9 cellular contexts compared by ENCODE assay signal in genomic region chr22:20118572-20119020, GRCh38. TPM values are rescaled to one million over a fixed set of nuclear protein-coding genes. Genes with fewer than 3 reads are reported as not detected.
DNase-seq lines count a peak whose midpoint lies in the region; ATAC-seq and TF ChIP-seq lines count a peak whose summit lies in the region.
"Had no signal": no experiment of that assay in that cellular context is flagged by ENCODE, and none has a peak within 500 bp of the region (broad histone marks: within the 10 kb centered on the region; RNA-seq: fewer than 3 reads in every experiment).

No MANE protein-coding gene starts in this region.

- H3K4me1 ChIP-seq in Caco-2 (peaks cover 22% of the 10 kb centered on the region), endocrine pancreas (ENCODE audit: control insufficient read depth, insufficient read depth, low read length) (no peaks in the 10 kb centered on the region)

- TF ChIP-seq CTCF in Caco-2 (IDR thresholded peaks at IDR 0.05; ENCODE audit: insufficient read depth in 1 of 2, low read depth in 1 of 2, low read length in 1 of 2, severe bottlenecking in 1 of 2, unreplicated experiment in 1 of 2) (no peak), NB4 (IDR thresholded peaks at IDR 0.05; ENCODE audit: low read depth, low read length) (no peak), nephron progenitor cell (IDR thresholded peaks at IDR 0.05) (no peak)

- H3K27ac Mint-ChIP-seq in Caco-2 (ENCODE audit: unreplicated experiment) (no peak overlapping the region), nephron progenitor cell (peak overlapping the region; percentile 57)

- intact Hi-C loops in Caco-2 (cut with micrococcal nuclease; ENCODE audit: unreplicated experiment) = loop anchor here (10.0 kb wide), 1 partner anchor 154 kb away; no protein-coding TSS in a partner anchor

- H3K36me3 ChIP-seq in Caco-2 (ENCODE audit: control insufficient read depth, insufficient read depth, low read length) = peaks cover 4% of the 10 kb centered on the region; the same call in 1 of the 2 replicates
- H3K36me3 ChIP-seq in endocrine pancreas (ENCODE audit: control insufficient read depth, insufficient read depth, low read length) = peaks cover 4% of the 10 kb centered on the region

- peaks cover 84% of the 10 kb centered on the region for H3K36me3 Mint-ChIP-seq in Caco-2 (ENCODE audit: insufficient read depth, unreplicated experiment)
- peaks cover 42% of the 10 kb centered on the region for H3K36me3 Mint-ChIP-seq in nephron progenitor cell (ENCODE audit: low read depth)

- no peak for TF ChIP-seq POLR2A in NB4 (IDR thresholded peaks at IDR 0.05; ENCODE audit: extremely low read depth, insufficient read length)

- H3K4me3 Mint-ChIP-seq in Caco-2 (ENCODE audit: unreplicated experiment) (peak overlapping the region; percentile 81), nephron progenitor cell (peak overlapping the region; percentile 89)

- H3K9ac ChIP-seq in endocrine pancreas (ENCODE audit: control insufficient read depth, insufficient read depth, low read length) = no peak overlapping the region

- DNase-seq in Caco-2 = no peak
- no peak for DNase-seq in NB4 (ENCODE audit: low read depth)
- DNase-seq in nephron progenitor cell = peak; percentile 27
- DNase-seq in effector CD8-positive, alpha-beta T cell (lab: John Stamatoyannopoulos, UW) = no peak
- DNase-seq in SIG-M5 treated with dmso at 0.1 percent for 504 hours (lab: John Stamatoyannopoulos, UW; ENCODE audit: unreplicated experiment) = no peak

- H3K4me3 ChIP-seq in Caco-2 (ENCODE audit: low read depth, low read length) = peak overlapping the region; percentile 87
- H3K4me3 ChIP-seq in NB4 (ENCODE audit: low read depth, low read length) = peak overlapping the region; percentile 99
- peak overlapping the region; percentile 73 for H3K4me3 ChIP-seq in endocrine pancreas (ENCODE audit: control insufficient read depth, insufficient read depth, low read length)

- no peaks in the 10 kb centered on the region for H3K9me3 Mint-ChIP-seq in Caco-2 (ENCODE audit: unreplicated experiment)
- H3K9me3 Mint-ChIP-seq in nephron progenitor cell = no peaks in the 10 kb centered on the region

- H3K27me3 Mint-ChIP-seq in Caco-2 (ENCODE audit: insufficient read depth, unreplicated experiment) (no peaks in the 10 kb centered on the region), nephron progenitor cell (ENCODE audit: low read depth, poor library complexity) (no peaks in the 10 kb centered on the region)

- TSS peak; percentile 63 for BruUV-seq in Caco-2 (replicated peaks; lab: Mats Ljungman, UMichigan)

- no peaks in the 10 kb centered on the region for H3K27me3 ChIP-seq in Caco-2 (replicated peaks; ENCODE audit: control insufficient read depth, insufficient read depth, low read length)
- H3K27me3 ChIP-seq in endocrine pancreas (ENCODE audit: control insufficient read depth, insufficient read depth, low read length) = no peaks in the 10 kb centered on the region

- H3K4me1 Mint-ChIP-seq in Caco-2 (ENCODE audit: low read depth, unreplicated experiment) (peaks cover 6% of the 10 kb centered on the region), nephron progenitor cell (peaks cover 40% of the 10 kb centered on the region)

- POLR2A ChIA-PET in Caco-2 (lab: Charles Lee) = no interaction called here

- H3K9me3 ChIP-seq in Caco-2 (no peaks in the 10 kb centered on the region; the same call in 1 of the 2 replicates), endocrine pancreas (ENCODE audit: control insufficient read depth, low read length) (no peaks in the 10 kb centered on the region)
- H3K9me3 ChIP-seq: prostate gland had no signal

- no peak for ATAC-seq in HG02840 (IDR thresholded peaks at IDR 0.05; ENCODE audit: low FRiP score, unreplicated experiment)
- no peak for ATAC-seq in GM18861 (IDR thresholded peaks at IDR 0.05; ENCODE audit: unreplicated experiment)

- CTCF ChIA-PET in Caco-2 (lab: Charles Lee) = no interaction called here

RNA-seq across cellular contexts. Expression of gene TRMT2A, which starts 1.6 kb away (rescaled TPM):
- 41.1 and 43.0 TPM in 2 replicates for total RNA-seq in Caco-2 (2022)

RNA-seq across cellular contexts. Expression of gene RANBP1, which starts 2.7 kb away (rescaled TPM):
- 365 and 385 TPM in 2 replicates for total RNA-seq in Caco-2 (2022)

RNA-seq across cellular contexts. Expression of gene ZDHHC8, which starts 13.0 kb away (rescaled TPM):
- total RNA-seq in Caco-2 (2022) = 39.9 and 45.7 TPM in 2 replicates

RNA-seq across cellular contexts. Expression of gene CCDC188, which starts 32.3 kb away (rescaled TPM):
- total RNA-seq in Caco-2 (2022) = not detected in 2 replicates

RNA-seq across cellular contexts. Expression of gene DGCR8, which starts 38.6 kb away (rescaled TPM):
- 53.1 and 60.0 TPM in 2 replicates for total RNA-seq in Caco-2 (2022)
